1 cellular context compared by ENCODE assay signal in the genomic region with DNA sequence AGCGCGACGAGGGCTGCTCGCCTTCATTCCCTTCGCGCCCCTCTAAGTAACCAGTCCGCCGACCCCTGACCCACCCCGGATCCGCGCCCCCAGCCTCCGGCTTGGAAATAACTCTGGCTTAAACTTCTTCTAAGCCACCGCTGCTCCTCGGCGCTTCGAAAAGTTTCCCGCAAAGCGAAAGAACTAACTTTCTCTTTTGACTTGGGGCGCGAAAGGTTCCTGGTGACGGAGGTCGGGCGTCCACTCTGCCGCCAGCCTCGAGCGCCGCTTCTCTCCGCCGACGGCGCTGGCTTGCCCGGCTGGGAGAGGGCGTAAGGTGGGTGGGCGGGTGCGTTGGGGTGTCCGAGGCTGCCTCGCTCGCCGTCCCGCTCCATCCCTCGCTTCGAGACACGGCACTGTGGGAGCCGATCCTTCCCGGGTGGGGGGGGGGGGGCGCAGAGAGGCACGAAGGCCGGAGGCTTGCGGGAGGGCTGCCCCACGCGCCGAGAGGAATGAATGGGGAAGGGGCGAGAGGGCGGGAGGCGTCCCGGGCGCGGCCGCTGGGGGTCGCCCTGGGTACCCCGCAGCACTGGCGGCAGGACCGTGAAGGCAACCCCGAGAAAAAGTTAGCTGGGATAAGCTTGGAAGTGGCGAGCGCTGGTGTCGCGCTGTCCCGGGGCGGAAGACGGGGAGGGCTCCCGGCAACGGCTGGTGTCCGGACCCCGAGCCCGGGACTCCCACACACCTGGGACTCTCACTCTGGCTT.
TF ChIP-seq lines count a peak whose summit lies in the region.

No MANE protein-coding gene starts in this region.

TF ChIP-seq in K562, 482 proteins besides CTCF, POLR2A, EP300 and RAD21 (continued from another document):
- no peak for TF ChIP-seq HDAC8 (tag; IDR thresholded peaks at IDR 0.05)
- peak; percentile 6; the same call in 1 of the 2 replicates for TF ChIP-seq IRF2 (CRISPR knock-in tag; IDR thresholded peaks at IDR 0.05)
- TF ChIP-seq RBFOX2 (IDR thresholded peaks at IDR 0.05; ENCODE audit: low read depth, low read length) = peak; percentile 95
- TF ChIP-seq HDAC1 (IDR thresholded peaks at IDR 0.05) = peak in 1 of 2 experiments; percentile 35; a peak in 1 of 4 replicates
- no peak for TF ChIP-seq PBX2 (CRISPR knock-in tag; IDR thresholded peaks at IDR 0.05; ENCODE audit: low read depth)
- TF ChIP-seq PBX2 (tag; conservative IDR thresholded peaks at IDR 0.05; ENCODE audit: low read depth) = no peak
- 0 out of 2 replicates have a peak, but pooled peaks have one; percentile 28 for TF ChIP-seq THAP7 (CRISPR knock-in tag; IDR thresholded peaks at IDR 0.05)
